ENCODE assay signal across 24 cellular contexts in the genomic region with DNA sequence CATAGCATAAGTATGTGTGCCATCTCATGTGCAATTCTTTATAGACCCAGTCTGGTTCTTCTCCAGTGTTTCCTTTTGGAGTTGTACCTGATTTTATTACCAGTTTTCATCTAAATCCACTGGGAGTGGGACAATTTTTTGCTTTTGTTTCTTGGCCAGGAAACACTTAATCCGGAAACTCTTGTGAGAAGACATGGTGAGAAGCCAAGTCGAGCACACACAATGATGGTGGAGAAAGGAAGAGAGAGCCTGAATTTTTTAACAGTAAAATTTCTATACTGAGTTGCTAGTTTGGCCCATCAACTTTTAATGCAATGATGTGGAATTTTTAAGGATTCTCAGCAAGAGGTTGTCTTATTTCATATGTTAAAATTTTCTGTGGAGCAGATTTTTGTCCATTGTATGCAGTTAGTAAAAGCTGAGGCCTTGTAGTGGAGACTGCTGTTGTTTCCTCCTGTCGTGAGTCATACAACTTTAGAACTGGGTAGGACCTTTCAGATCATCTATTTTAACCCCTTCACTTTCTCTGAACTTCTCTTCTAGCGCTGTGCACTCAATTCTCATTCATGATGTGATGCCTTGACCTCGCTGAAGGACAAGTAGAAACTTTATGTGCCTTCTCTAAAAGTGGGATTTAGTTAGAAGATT. TPM values are rescaled to one million over a fixed set of nuclear protein-coding genes. Genes with fewer than 3 reads are reported as not detected.
DNase-seq lines count a peak whose midpoint lies in the region; ATAC-seq, FAIRE-seq and TF ChIP-seq lines count a peak whose summit lies in the region.
"Had no signal": no experiment of that assay in that cellular context is flagged by ENCODE, and none has a peak within 500 bp of the region (broad histone marks: within the 10 kb centered on the region; RNA-seq: fewer than 3 reads in every experiment).

No MANE protein-coding gene starts in this region.

- CTCF ChIA-PET in MCF 10A (lab: Yijun Ruan, JAX) = no interaction called here
- CTCF ChIA-PET in mammary epithelial cell (lab: Charles Lee; ENCODE audit: low non-redundant PET) = no interaction called here
- CTCF ChIA-PET in CD8-positive, alpha-beta memory T cell (lab: Charles Lee) = no interaction called here

- TF ChIP-seq CTCF in MCF 10A (IDR thresholded peaks at IDR 0.05; ENCODE audit: unreplicated experiment) (no peak), mammary epithelial cell (conservative IDR thresholded peaks at IDR 0.05 in 1 of 2, IDR thresholded peaks at IDR 0.05 in 1 of 2; ENCODE audit: extremely low read depth in 1 of 2, insufficient read depth in 1 of 2, low read depth in 1 of 2, low read length in 2 of 2) (no peak), astrocyte (IDR thresholded peaks at IDR 0.05; ENCODE audit: insufficient read depth, low read depth, low read length) (no peak), neutrophil (IDR thresholded peaks at IDR 0.05) (no peak)

- peaks cover 15% of the 10 kb centered on the region for H4K20me1 ChIP-seq in mammary epithelial cell (ENCODE audit: insufficient read depth, low read length)
- H4K20me1 ChIP-seq in astrocyte (ENCODE audit: insufficient read depth, low read length) = peaks cover 78% of the 10 kb centered on the region

- H3K27ac ChIP-seq in mammary epithelial cell (ENCODE audit: insufficient read depth, low read depth, low read length) (no peak overlapping the region), astrocyte (ENCODE audit: low read depth, low read length) (no peak overlapping the region), neutrophil (peak overlapping the region; percentile 47)
- no peak overlapping the region for H3K27ac ChIP-seq in CD8-positive, alpha-beta memory T cell (ENCODE audit: low read depth, low read length)
- H3K27ac ChIP-seq: testis had no signal

- no peak for DNase-seq in MCF 10A (ENCODE audit: unreplicated experiment)
- no peak for DNase-seq in mammary epithelial cell
- DNase-seq in astrocyte (ENCODE audit: low read depth) = peak; percentile 24
- DNase-seq in ureter (ENCODE audit: low spot score) = no peak
- DNase-seq in CD8-positive, alpha-beta memory T cell = no peak
- DNase-seq in HTR-8/SVneo (ENCODE audit: insufficient read length, low spot score) = no peak
- DNase-seq: activated CD4-positive, alpha-beta T cell treated with anti-CD3 and anti-CD28 coated beads, Interleukin-2, amount 10 ng/mL, durations not matched to agents 7 days and 5 days; activated CD8-positive, alpha-beta memory T cell treated with anti-CD3 and anti-CD28 coated beads, Interleukin-2, amount 50 U/mL, for 48 hours; activated gamma-delta T cell; effector memory CD4-positive, alpha-beta T cell; hippocampal formation; islet precursor cell; NCI-H1694 treated with DMSO at 0.1 percent for 48 hours; Right ventricle myocardium superior; stimulated activated CD4-positive, alpha-beta T cell treated with anti-CD3 and anti-CD28 coated beads, Interleukin-1b, Interleukin-23, amount 100 ng/mL, for 48 hours; stimulated activated naive B cell treated with anti-CD40 and anti-IgM and Interleukin-4, amounts not matched to agents 10 μg/mL and 1 μg/mL and 100 μg/mL, for 72 hours; T-cell; testis had no signal

- H2AFZ ChIP-seq in mammary epithelial cell (ENCODE audit: low read depth, low read length) (no peak overlapping the region), astrocyte (ENCODE audit: low read depth, low read length) (no peak overlapping the region)

- H3K4me1 ChIP-seq in mammary epithelial cell (ENCODE audit: insufficient read depth, low read length) = peaks cover 15% of the 10 kb centered on the region
- H3K4me1 ChIP-seq in astrocyte (ENCODE audit: insufficient read depth, low read length) = no peaks in the 10 kb centered on the region
- peaks cover 23 to 36% of the 10 kb centered on the region in 2 experiments for H3K4me1 ChIP-seq in neutrophil (ENCODE audit: control insufficient read depth in 1 of 2, insufficient read depth in 1 of 2, low read depth in 1 of 2, low read length in 1 of 2)
- peaks cover 3% of the 10 kb centered on the region for H3K4me1 ChIP-seq in CD8-positive, alpha-beta memory T cell (ENCODE audit: insufficient read depth, low read length)
- H3K4me1 ChIP-seq: testis had no signal

- H3K9me3 Mint-ChIP-seq in MCF 10A (ENCODE audit: unreplicated experiment) (no peaks in the 10 kb centered on the region), astrocyte (ENCODE audit: unreplicated experiment) (peaks cover 2% of the 10 kb centered on the region)
- no peaks in the 10 kb centered on the region for H3K9me3 Mint-ChIP-seq in CD8-positive, alpha-beta memory T cell
- H3K9me3 Mint-ChIP-seq: central memory CD8-positive, alpha-beta T cell; memory B cell; nephron had no signal

- intact Hi-C loops in MCF 10A (cut with micrococcal nuclease) (no loop called here), mammary epithelial cell (cut with micrococcal nuclease) (no loop called here)

- H3K27me3 ChIP-seq in mammary epithelial cell (ENCODE audit: insufficient read depth, low read length) = no peaks in the 10 kb centered on the region
- no peaks in the 10 kb centered on the region for H3K27me3 ChIP-seq in astrocyte (ENCODE audit: insufficient read depth, low read length)
- H3K27me3 ChIP-seq in neutrophil = no peaks in the 10 kb centered on the region
- no peaks in the 10 kb centered on the region for H3K27me3 ChIP-seq in CD8-positive, alpha-beta memory T cell (ENCODE audit: insufficient read depth, low read length, poor library complexity, severe bottlenecking)
- H3K27me3 ChIP-seq: testis had no signal

- no peak overlapping the region for H3K4me3 ChIP-seq in mammary epithelial cell (replicated peaks in 1 of 3; ENCODE audit: insufficient read depth in 1 of 3, low read depth in 2 of 3, low read length in 3 of 3)
- H3K4me3 ChIP-seq in astrocyte (ENCODE audit: insufficient read depth, low read depth, low read length) = no peak overlapping the region
- H3K4me3 ChIP-seq in neutrophil (ENCODE audit: low read depth in 1 of 2, low read length in 1 of 2) = no peak overlapping the region
- H3K4me3 ChIP-seq in CD8-positive, alpha-beta memory T cell (ENCODE audit: low read length) = no peak overlapping the region
- H3K4me3 ChIP-seq: testis had no signal

- H3K27me3 Mint-ChIP-seq in MCF 10A (ENCODE audit: insufficient read depth, unreplicated experiment) (no peaks in the 10 kb centered on the region), astrocyte (ENCODE audit: low read depth, unreplicated experiment) (no peaks in the 10 kb centered on the region)
- no peaks in the 10 kb centered on the region for H3K27me3 Mint-ChIP-seq in CD8-positive, alpha-beta memory T cell
- H3K27me3 Mint-ChIP-seq: activated CD4-positive, alpha-beta T cell treated with anti-CD3 and anti-CD28 coated beads, Interleukin-2, amount 10 ng/mL, durations not matched to agents 7 days and 5 days; B cell; central memory CD8-positive, alpha-beta T cell; memory B cell; stimulated activated naive B cell treated with anti-CD40 and anti-IgM and Interleukin-4, amounts not matched to agents 10 μg/mL and 1 μg/mL and 100 μg/mL, for 72 hours; T-cell had no signal

- FAIRE-seq in astrocyte (lab: Jason Lieb, UNC) = no peak
- no peak for FAIRE-seq in HTR-8/SVneo (lab: Jason Lieb, UNC)

- no peak overlapping the region for H3K9ac ChIP-seq in mammary epithelial cell (ENCODE audit: insufficient read depth, low read length)
- no peak overlapping the region for H3K9ac ChIP-seq in astrocyte (ENCODE audit: low read length)

- dilution Hi-C loops in mammary epithelial cell (cut with HindIII; ENCODE audit: low sequenced_read_pairs) = no loop called here

- no peak overlapping the region for H3K4me3 Mint-ChIP-seq in MCF 10A (ENCODE audit: unreplicated experiment)
- no peak overlapping the region for H3K4me3 Mint-ChIP-seq in astrocyte (ENCODE audit: unreplicated experiment)
- H3K4me3 Mint-ChIP-seq in CD8-positive, alpha-beta memory T cell = no peak overlapping the region
- H3K4me3 Mint-ChIP-seq: activated CD4-positive, alpha-beta T cell treated with anti-CD3 and anti-CD28 coated beads, Interleukin-2, amount 10 ng/mL, durations not matched to agents 7 days and 5 days; B cell; central memory CD8-positive, alpha-beta T cell; memory B cell; nephron; stimulated activated naive B cell treated with anti-CD40 and anti-IgM and Interleukin-4, amounts not matched to agents 10 μg/mL and 1 μg/mL and 100 μg/mL, for 72 hours; T-cell had no signal

- 56% methylated on average over 5 of the region's 5 CpGs for WGBS in mammary epithelial cell (ENCODE audit: low coverage, missing lambda C conversion rate)

- H3K36me3 ChIP-seq in mammary epithelial cell (ENCODE audit: insufficient read depth, low read length) (no peaks in the 10 kb centered on the region), astrocyte (ENCODE audit: insufficient read depth, low read length) (no peaks in the 10 kb centered on the region), neutrophil (no peaks in the 10 kb centered on the region)
- H3K36me3 ChIP-seq in CD8-positive, alpha-beta memory T cell (ENCODE audit: insufficient read depth, low read length) = no peaks in the 10 kb centered on the region

- H3K4me2 ChIP-seq in mammary epithelial cell (ENCODE audit: insufficient read depth, low read depth, low read length) (no peak overlapping the region), astrocyte (ENCODE audit: low read length) (no peak overlapping the region)

- no peaks in the 10 kb centered on the region for H3K36me3 Mint-ChIP-seq in MCF 10A (ENCODE audit: insufficient read depth, unreplicated experiment)
- peaks cover 2% of the 10 kb centered on the region for H3K36me3 Mint-ChIP-seq in astrocyte (ENCODE audit: low read depth, unreplicated experiment)
- H3K36me3 Mint-ChIP-seq in CD8-positive, alpha-beta memory T cell = peaks cover 5 to 13% (median 7%) of the 10 kb centered on the region in 3 donors

- in situ Hi-C loops in mammary epithelial cell (cut with MboI; ENCODE audit: low sequenced_read_pairs in 2 of 2) = no loop called here

- POLR2A ChIA-PET in MCF 10A (lab: Yijun Ruan, JAX) = interaction anchor here (1.1 to 1.4 kb wide), 2 partner anchors 13 to 14 kb away, joined by 4 to 5 read pairs; no protein-coding TSS in a partner anchor
- POLR2A ChIA-PET in CD8-positive, alpha-beta memory T cell (lab: Charles Lee) = no interaction called here

- ATAC-seq in esophagus mucosa = peak; percentile 65
- ATAC-seq: stimulated activated naive B cell treated with anti-CD40 and anti-IgM and Interleukin-4, amounts not matched to agents 10 μg/mL and 1 μg/mL and 100 μg/mL, for 72 hours; T-cell had no signal

- H3K4me1 Mint-ChIP-seq in MCF 10A (ENCODE audit: insufficient read depth, unreplicated experiment) = peaks cover 17% of the 10 kb centered on the region
- peaks cover 24% of the 10 kb centered on the region for H3K4me1 Mint-ChIP-seq in astrocyte (ENCODE audit: low read depth, unreplicated experiment)
- peaks cover 36 to 67% (median 60%) of the 10 kb centered on the region in 3 donors for H3K4me1 Mint-ChIP-seq in CD8-positive, alpha-beta memory T cell
- H3K4me1 Mint-ChIP-seq: nephron had no signal

- BruUV-seq in MCF 10A (replicated peaks; lab: Mats Ljungman, UMichigan) = no TSS peak
- BruUV-seq in mammary epithelial cell (replicated peaks; lab: Mats Ljungman, UMichigan) = no TSS peak

- peak overlapping the region; percentile 52 for H3K27ac Mint-ChIP-seq in MCF 10A (ENCODE audit: low read depth, unreplicated experiment)
- no peak overlapping the region for H3K27ac Mint-ChIP-seq in astrocyte (ENCODE audit: unreplicated experiment)
- H3K27ac Mint-ChIP-seq in CD8-positive, alpha-beta memory T cell = no peak overlapping the region
- H3K27ac Mint-ChIP-seq: activated CD4-positive, alpha-beta T cell treated with anti-CD3 and anti-CD28 coated beads, Interleukin-2, amount 10 ng/mL, durations not matched to agents 7 days and 5 days; B cell; memory B cell; nephron; stimulated activated naive B cell treated with anti-CD40 and anti-IgM and Interleukin-4, amounts not matched to agents 10 μg/mL and 1 μg/mL and 100 μg/mL, for 72 hours; T-cell had no signal

- no peaks in the 10 kb centered on the region for H3K9me3 ChIP-seq in mammary epithelial cell (replicated peaks; ENCODE audit: insufficient read depth, low read length)
- no peaks in the 10 kb centered on the region for H3K9me3 ChIP-seq in astrocyte (ENCODE audit: insufficient read depth, low read depth, low read length)
- H3K9me3 ChIP-seq in neutrophil = no peaks in the 10 kb centered on the region
- H3K9me3 ChIP-seq in CD8-positive, alpha-beta memory T cell (ENCODE audit: low read length) = no peaks in the 10 kb centered on the region
- H3K9me3 ChIP-seq: testis had no signal

- H3K79me2 ChIP-seq in mammary epithelial cell (ENCODE audit: insufficient read depth, low read length) (peaks cover 97% of the 10 kb centered on the region), astrocyte (ENCODE audit: insufficient read depth, low read length) (peaks cover 96% of the 10 kb centered on the region)

RNA-seq across cellular contexts. Expression of a gene that starts 17.1 kb away (rescaled TPM):
- total RNA-seq in MCF 10A (2022) (106 and 112 TPM in 2 replicates), mammary epithelial cell (100 to 1,000 TPM; 104 to 126 TPM), astrocyte (83.5 and 100 TPM in 2 replicates), esophagus mucosa (113 TPM), ureter (112 TPM)
- polyA plus RNA-seq in mammary epithelial cell = 96.7 TPM
- polyA minus RNA-seq in mammary epithelial cell = 272 TPM
- 10 to 100 TPM; 44.9 to 48.3 TPM for total RNA-seq in CD8-positive, alpha-beta memory T cell
- 11.1 TPM for polyA plus RNA-seq in CD8-positive, alpha-beta memory T cell
